ENCODE assay signal across 1 cellular context in genomic region chr19:10227215-10227971, GRCh38.
TF ChIP-seq lines count a peak whose summit lies in the region.

No MANE protein-coding gene starts in this region.

TF ChIP-seq in IMR-90, 13 proteins besides CTCF, POLR2A, EP300 and RAD21:
- no peak for TF ChIP-seq RCOR1 (IDR thresholded peaks at IDR 0.05; ENCODE audit: insufficient replicate concordance, low read length)
- no peak for TF ChIP-seq ELK1 (IDR thresholded peaks at IDR 0.05; ENCODE audit: borderline replicate concordance, low read depth, low read length)
- no peak for TF ChIP-seq MAFK (IDR thresholded peaks at IDR 0.05; ENCODE audit: low read depth, low read length)
- no peak for TF ChIP-seq NFE2L2 (IDR thresholded peaks at IDR 0.05; ENCODE audit: low read depth, low read length)
- no peak for TF ChIP-seq SMC3 (IDR thresholded peaks at IDR 0.05; ENCODE audit: low read depth, low read length)
- TF ChIP-seq MAZ (IDR thresholded peaks at IDR 0.05; ENCODE audit: borderline replicate concordance, low read depth, low read length): no peak
- TF ChIP-seq CHD1 (IDR thresholded peaks at IDR 0.05; ENCODE audit: low read depth, low read length): no peak
- no peak for TF ChIP-seq CEBPB (IDR thresholded peaks at IDR 0.05; ENCODE audit: low read depth, low read length)
- TF ChIP-seq MXI1 (IDR thresholded peaks at IDR 0.05; ENCODE audit: borderline replicate concordance, low read depth, low read length): no peak
- TF ChIP-seq USF2 (IDR thresholded peaks at IDR 0.05; ENCODE audit: low read depth, low read length): no peak
- TF ChIP-seq RFX5 (IDR thresholded peaks at IDR 0.05; ENCODE audit: low read depth, low read length): no peak
- TF ChIP-seq BHLHE40 (IDR thresholded peaks at IDR 0.05; ENCODE audit: low read depth, low read length): no peak
- no peak for TF ChIP-seq FOS (IDR thresholded peaks at IDR 0.05; ENCODE audit: low read depth, low read length)
